In the genomic region with DNA sequence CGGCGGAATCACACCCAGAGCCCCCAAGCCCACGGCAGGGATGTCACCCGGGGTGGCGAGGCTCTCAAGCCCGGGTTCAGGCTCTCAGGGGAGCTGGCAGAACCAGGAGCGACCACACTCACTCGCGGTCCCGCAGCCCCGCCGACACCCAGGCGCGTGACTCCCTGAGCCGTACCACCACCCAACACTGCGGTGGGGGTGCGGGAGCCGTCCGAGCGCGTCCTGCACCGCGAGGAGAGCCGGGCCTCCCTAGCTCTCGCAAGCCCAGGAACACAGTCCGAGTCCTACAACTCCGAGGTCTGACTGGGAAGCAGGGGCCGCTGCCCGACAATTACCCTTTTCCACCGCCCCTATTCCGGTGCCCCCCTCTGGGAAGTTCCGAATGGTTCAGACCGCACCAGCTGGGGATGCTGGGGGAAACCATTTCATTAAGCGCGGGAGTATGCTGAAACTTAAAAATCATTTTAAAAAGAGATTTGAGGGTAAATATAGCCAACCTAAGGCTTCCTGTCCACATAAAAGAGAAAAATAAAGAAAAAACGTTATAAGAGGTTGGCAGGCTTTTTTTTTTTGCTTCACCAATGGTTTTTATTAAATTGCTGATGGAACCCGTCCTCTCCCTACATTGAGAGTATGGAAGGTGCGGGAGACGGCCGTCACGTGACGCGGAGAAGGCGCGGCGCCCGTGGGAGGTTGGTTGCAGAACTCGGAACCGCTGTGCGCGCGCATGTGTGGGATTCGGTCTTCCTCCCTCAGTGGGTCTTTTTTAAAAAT, we compare ENCODE assay signal across 8 cellular contexts. TPM values are rescaled to one million over a fixed set of nuclear protein-coding genes. Genes with fewer than 3 reads are reported as not detected.
A peak's percentile ranks its signal among the peaks of the same experiment; 100 is the strongest.
DNase-seq lines count a peak whose midpoint lies in the region; ATAC-seq and TF ChIP-seq lines count a peak whose summit lies in the region.

TSS of gene FLCN (minus strand) at position 143 of the 774 bp plus-strand sequence. CDS start 9,031 bp downstream, outside the sequence.

- no peaks in the 10 kb centered on the region for H3K27me3 ChIP-seq in liver (ENCODE audit: control insufficient read depth in 4 of 4, insufficient read depth in 4 of 4, low read length in 3 of 4)

- peak within 1 kb of the TSS; percentile 94 to 99 (median 99) for H3K27ac Mint-ChIP-seq in CD14-positive monocyte

- H3K4me3 ChIP-seq in liver (ENCODE audit: low read depth in 1 of 3, low read length in 3 of 3) = peak within 1 kb of the TSS; percentile 78 to 94 (median 79)

- no peak for TF ChIP-seq RAD21 in liver (IDR thresholded peaks at IDR 0.05)

- peak; percentile 77 for ATAC-seq in GM19372 (IDR thresholded peaks at IDR 0.05; ENCODE audit: low read depth, unreplicated experiment)
- ATAC-seq in HG03521 (IDR thresholded peaks at IDR 0.05; ENCODE audit: unreplicated experiment) = peak; percentile 76

- DNase-seq in CD14-positive monocyte (ENCODE audit: low spot score) (peak; percentile 92), NCI-H748 treated with DMSO at 0.1 percent for 48 hours (lab: John Stamatoyannopoulos, UW) (peak; percentile 91), dermis microvascular lymphatic vessel endothelial cell (ENCODE audit: low read depth in 2 of 2) (peak; percentile 76 to 89)
- peak; percentile 90 to 92 for DNase-seq in activated CD4-positive, alpha-beta T cell treated with anti-CD3 and anti-CD28 coated beads, Interleukin-2, amount 50 U/mL, for 48 hours
- DNase-seq in stimulated activated CD4-positive, alpha-beta T cell treated with anti-CD3 and anti-CD28 coated beads, Interleukin-4, amount 100 ng/mL, for 1 hour = peak; percentile 93

- WGBS in liver = under 1% methylated on average over 53 of the region's 53 CpGs

- intact Hi-C loops in CD14-positive monocyte (cut with micrococcal nuclease) = loop anchor here (2.0 to 10.0 kb wide), 3 partner anchors 44 to 192 kb away; partner anchors contain the start of genes COPS3 (in 2 of the 2) and MPRIP (in 1 of the 2)

- H3K9me3 Mint-ChIP-seq in CD14-positive monocyte = peaks cover 0 to 2% (median 0%) of the 10 kb centered on the region in 7 donors

- peak within 1 kb of the TSS; percentile 82 to 96 for H3K9ac ChIP-seq in liver (ENCODE audit: low read depth in 1 of 2, low read length in 2 of 2)

- TF ChIP-seq CTCF in CD14-positive monocyte (IDR thresholded peaks at IDR 0.05) (no peak), liver (IDR thresholded peaks at IDR 0.05; ENCODE audit: low read depth, low read length, missing input control) (no peak)

- peaks cover 0 to 33% (median 24%) of the 10 kb centered on the region in 4 donors for H3K4me1 ChIP-seq in liver (ENCODE audit: control insufficient read depth in 4 of 4, insufficient read depth in 4 of 4, low read length in 3 of 4)

- peak within 1 kb of the TSS; percentile 93 to 94 for H3K27ac ChIP-seq in liver (ENCODE audit: low read depth in 1 of 2, low read length in 2 of 2)

- peaks cover 26% of the 10 kb centered on the region for H3K4me1 Mint-ChIP-seq in CD14-positive monocyte

- peaks cover 5 to 10% of the 10 kb centered on the region in 2 donors for H3K36me3 Mint-ChIP-seq in CD14-positive monocyte

- H3K27me3 Mint-ChIP-seq in CD14-positive monocyte (ENCODE audit: low read depth in 3 of 3) = peaks cover 0 to 5% (median 4%) of the 10 kb centered on the region in 3 donors

- peak within 1 kb of the TSS; percentile 95 to 97 for H3K4me3 Mint-ChIP-seq in CD14-positive monocyte

- H3K9me3 ChIP-seq in liver (ENCODE audit: control insufficient read depth in 4 of 4, low read length in 3 of 4) = no peaks in the 10 kb centered on the region

- H3K36me3 ChIP-seq in liver (ENCODE audit: control insufficient read depth in 4 of 4, insufficient read depth in 3 of 4, low read depth in 1 of 4, low read length in 3 of 4) = no peaks in the 10 kb centered on the region

TF ChIP-seq in liver, 16 proteins besides CTCF, POLR2A, EP300 and RAD21:
- TF ChIP-seq SP1 (IDR thresholded peaks at IDR 0.05) (peak; percentile 1), HNF4G (IDR thresholded peaks at IDR 0.05) (no peak), NR2F2 (IDR thresholded peaks at IDR 0.05) (no peak), JUND (IDR thresholded peaks at IDR 0.05) (no peak), FOXA1 (IDR thresholded peaks at IDR 0.05) (no peak), FOXA2 (IDR thresholded peaks at IDR 0.05) (no peak), YY1 (IDR thresholded peaks at IDR 0.05) (peak; percentile 74), RXRA (IDR thresholded peaks at IDR 0.05) (no peak), TAF1 (conservative IDR thresholded peaks at IDR 0.05) (no peak), HNF4A (conservative IDR thresholded peaks at IDR 0.05) (no peak), EGR1 (IDR thresholded peaks at IDR 0.05; ENCODE audit: low read depth in 2 of 2) (peak in 1 of 2 donors; percentile 57), GABPA (IDR thresholded peaks at IDR 0.05 in 1 of 2, conservative IDR thresholded peaks at IDR 0.05 in 1 of 2) (peak in 1 of 2 donors; percentile 42)
- TF ChIP-seq, protein P1, sequence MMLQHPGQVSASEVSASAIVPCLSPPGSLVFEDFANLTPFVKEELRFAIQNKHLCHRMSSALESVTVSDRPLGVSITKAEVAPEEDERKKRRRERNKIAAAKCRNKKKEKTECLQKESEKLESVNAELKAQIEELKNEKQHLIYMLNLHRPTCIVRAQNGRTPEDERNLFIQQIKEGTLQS (IDR thresholded peaks at IDR 0.05) = peak; percentile 16
- TF ChIP-seq, protein P2, sequence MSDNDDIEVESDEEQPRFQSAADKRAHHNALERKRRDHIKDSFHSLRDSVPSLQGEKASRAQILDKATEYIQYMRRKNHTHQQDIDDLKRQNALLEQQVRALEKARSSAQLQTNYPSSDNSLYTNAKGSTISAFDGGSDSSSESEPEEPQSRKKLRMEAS (IDR thresholded peaks at IDR 0.05) = peak; percentile 60
- TF ChIP-seq, protein P3, sequence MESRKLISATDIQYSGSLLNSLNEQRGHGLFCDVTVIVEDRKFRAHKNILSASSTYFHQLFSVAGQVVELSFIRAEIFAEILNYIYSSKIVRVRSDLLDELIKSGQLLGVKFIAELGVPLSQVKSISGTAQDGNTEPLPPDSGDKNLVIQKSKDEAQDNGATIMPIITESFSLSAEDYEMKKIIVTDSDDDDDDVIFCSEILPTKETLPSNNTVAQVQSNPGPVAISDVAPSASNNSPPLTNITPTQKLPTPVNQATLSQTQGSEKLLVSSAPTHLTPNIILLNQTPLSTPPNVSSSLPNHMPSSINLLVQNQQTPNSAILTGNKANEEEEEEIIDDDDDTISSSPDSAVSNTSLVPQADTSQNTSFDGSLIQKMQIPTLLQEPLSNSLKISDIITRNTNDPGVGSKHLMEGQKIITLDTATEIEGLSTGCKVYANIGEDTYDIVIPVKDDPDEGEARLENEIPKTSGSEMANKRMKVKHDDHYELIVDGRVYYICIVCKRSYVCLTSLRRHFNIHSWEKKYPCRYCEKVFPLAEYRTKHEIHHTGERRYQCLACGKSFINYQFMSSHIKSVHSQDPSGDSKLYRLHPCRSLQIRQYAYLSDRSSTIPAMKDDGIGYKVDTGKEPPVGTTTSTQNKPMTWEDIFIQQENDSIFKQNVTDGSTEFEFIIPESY (IDR thresholded peaks at IDR 0.05) = peak; percentile 62
- TF ChIP-seq, protein P4, sequence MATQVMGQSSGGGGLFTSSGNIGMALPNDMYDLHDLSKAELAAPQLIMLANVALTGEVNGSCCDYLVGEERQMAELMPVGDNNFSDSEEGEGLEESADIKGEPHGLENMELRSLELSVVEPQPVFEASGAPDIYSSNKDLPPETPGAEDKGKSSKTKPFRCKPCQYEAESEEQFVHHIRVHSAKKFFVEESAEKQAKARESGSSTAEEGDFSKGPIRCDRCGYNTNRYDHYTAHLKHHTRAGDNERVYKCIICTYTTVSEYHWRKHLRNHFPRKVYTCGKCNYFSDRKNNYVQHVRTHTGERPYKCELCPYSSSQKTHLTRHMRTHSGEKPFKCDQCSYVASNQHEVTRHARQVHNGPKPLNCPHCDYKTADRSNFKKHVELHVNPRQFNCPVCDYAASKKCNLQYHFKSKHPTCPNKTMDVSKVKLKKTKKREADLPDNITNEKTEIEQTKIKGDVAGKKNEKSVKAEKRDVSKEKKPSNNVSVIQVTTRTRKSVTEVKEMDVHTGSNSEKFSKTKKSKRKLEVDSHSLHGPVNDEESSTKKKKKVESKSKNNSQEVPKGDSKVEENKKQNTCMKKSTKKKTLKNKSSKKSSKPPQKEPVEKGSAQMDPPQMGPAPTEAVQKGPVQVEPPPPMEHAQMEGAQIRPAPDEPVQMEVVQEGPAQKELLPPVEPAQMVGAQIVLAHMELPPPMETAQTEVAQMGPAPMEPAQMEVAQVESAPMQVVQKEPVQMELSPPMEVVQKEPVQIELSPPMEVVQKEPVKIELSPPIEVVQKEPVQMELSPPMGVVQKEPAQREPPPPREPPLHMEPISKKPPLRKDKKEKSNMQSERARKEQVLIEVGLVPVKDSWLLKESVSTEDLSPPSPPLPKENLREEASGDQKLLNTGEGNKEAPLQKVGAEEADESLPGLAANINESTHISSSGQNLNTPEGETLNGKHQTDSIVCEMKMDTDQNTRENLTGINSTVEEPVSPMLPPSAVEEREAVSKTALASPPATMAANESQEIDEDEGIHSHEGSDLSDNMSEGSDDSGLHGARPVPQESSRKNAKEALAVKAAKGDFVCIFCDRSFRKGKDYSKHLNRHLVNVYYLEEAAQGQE (IDR thresholded peaks at IDR 0.05) = peak; percentile 11

RNA-seq across cellular contexts. Expression of gene FLCN, which starts in this region (rescaled TPM):
- polyA plus RNA-seq in CD14-positive monocyte (1 to 10 TPM; 5.8 to 8.0 TPM), liver (10 to 100 TPM in 1 of 2 donors, 1 to 10 TPM in 1; 8.5 to 13.3 TPM)
- total RNA-seq in dermis microvascular lymphatic vessel endothelial cell (38.8 and 84.6 TPM in 2 replicates), liver (10 to 100 TPM; 43.6 to 46.7 TPM)

Comparison
In these comparisons a context has a peak if more than half of its experiments do, and no peak if none do; other contexts are left out.
1. Peak in every context shown above with its lines: DNase-seq, ATAC-seq, H3K4me3 ChIP-seq and H3K27ac ChIP-seq.